Comparison of ENCODE assay signal across 8 cellular contexts in genomic region chr10:63464402-63465292, GRCh38. TPM values are rescaled to one million over a fixed set of nuclear protein-coding genes. Genes with fewer than 3 reads are reported as not detected.
A peak's percentile ranks its signal among the peaks of the same experiment; 100 is the strongest.
DNase-seq lines count a peak whose midpoint lies in the region; ATAC-seq and TF ChIP-seq lines count a peak whose summit lies in the region.

No MANE protein-coding gene starts in this region.

- ATAC-seq in GM19324 (IDR thresholded peaks at IDR 0.05; ENCODE audit: low FRiP score, unreplicated experiment) (peak; percentile 66), HG03280 (IDR thresholded peaks at IDR 0.05; ENCODE audit: unreplicated experiment) (peak; percentile 48), mucosa of descending colon (peak; percentile 49)

- H3K27ac ChIP-seq in C4-2B: peak overlapping the region; percentile 60
- H3K27ac ChIP-seq in effector memory CD4-positive, alpha-beta T cell (ENCODE audit: insufficient read depth, low read length, poor library complexity, severe bottlenecking): no peak overlapping the region

- H3K4me3 ChIP-seq in effector memory CD4-positive, alpha-beta T cell (ENCODE audit: insufficient read depth, low read depth, low read length, poor library complexity, severe bottlenecking): peak overlapping the region; percentile 100
- H3K4me3 ChIP-seq in mucosa of descending colon: peak overlapping the region; percentile 82

- H3K9me3 ChIP-seq in effector memory CD4-positive, alpha-beta T cell (ENCODE audit: control insufficient read depth, low read length): no peaks in the 10 kb centered on the region
- H3K9me3 ChIP-seq in mucosa of descending colon: no peaks in the 10 kb centered on the region

- H3K4me1 ChIP-seq in effector memory CD4-positive, alpha-beta T cell (ENCODE audit: control insufficient read depth, insufficient read depth, low read length, poor library complexity, severe bottlenecking): peaks cover 12% of the 10 kb centered on the region
- peaks cover 8% of the 10 kb centered on the region for H3K4me1 ChIP-seq in mucosa of descending colon (ENCODE audit: low read depth)

- no peaks in the 10 kb centered on the region for H3K27me3 ChIP-seq in effector memory CD4-positive, alpha-beta T cell (replicated peaks; ENCODE audit: control insufficient read depth, insufficient read depth, low read length, poor library complexity, severe bottlenecking)

- DNase-seq in SK-MEL-5 (ENCODE audit: low read depth, low spot score) (peak; percentile 19), mucosa of descending colon (no peak), ecto neural progenitor cell (ENCODE audit: low spot score) (no peak), NCI-H128 (lab: John Stamatoyannopoulos, UW; ENCODE audit: unreplicated experiment) (no peak)
- DNase-seq in effector memory CD4-positive, alpha-beta T cell: no peak

- in situ Hi-C loops in SK-MEL-5 (cut with HindIII; ENCODE audit: low pct_unique_long_range_greater_than_20kb, low sequenced_read_pairs): no loop called here

- intact Hi-C loops in mucosa of descending colon (cut with DNase I, micrococcal nuclease): loop anchor here in 1 of 2 donors (10.0 kb wide), 1 partner anchor 160 kb away; no protein-coding TSS in a partner anchor

- TF ChIP-seq CTCF in C4-2B (conservative IDR thresholded peaks at IDR 0.05) (no peak), mucosa of descending colon (IDR thresholded peaks at IDR 0.05) (no peak)

- H3K36me3 ChIP-seq in effector memory CD4-positive, alpha-beta T cell (ENCODE audit: control insufficient read depth, insufficient read depth, low read length): no peaks in the 10 kb centered on the region
- H3K36me3 ChIP-seq in mucosa of descending colon (ENCODE audit: low read depth): no peaks in the 10 kb centered on the region

RNA-seq across cellular contexts. Expression of gene JMJD1C, which starts 1.1 kb away (rescaled TPM):
- 30.1 and 30.2 TPM in 2 replicates for total RNA-seq in SK-MEL-5 (2014; rRNA removed; shearing (Covaris generic))
- polyA plus RNA-seq in SK-MEL-5 (2015; cell fraction: cytosol; rRNA removed): 16.1 and 17.3 TPM in 2 replicates
- 77.4 and 78.6 TPM in 2 replicates for polyA plus RNA-seq in SK-MEL-5 (2015; cell fraction: nucleus; rRNA removed)
- 10 to 100 TPM; 54.1 to 83.8 (median 82.1) TPM for total RNA-seq in mucosa of descending colon

RNA-seq across cellular contexts. Expression of gene REEP3, which starts 56.6 kb away (rescaled TPM):
- total RNA-seq in SK-MEL-5 (2014; rRNA removed; shearing (Covaris generic)): 21.0 and 23.6 TPM in 2 replicates
- 18.3 and 26.2 TPM in 2 replicates for polyA plus RNA-seq in SK-MEL-5 (2015; cell fraction: cytosol; rRNA removed)
- 5.2 and 6.5 TPM in 2 replicates for polyA plus RNA-seq in SK-MEL-5 (2015; cell fraction: nucleus; rRNA removed)
- total RNA-seq in mucosa of descending colon: 10 to 100 TPM; 42.1 to 61.2 (median 43.4) TPM
